Comparison of ENCODE assay signal across 8 cellular contexts in the genomic region with DNA sequence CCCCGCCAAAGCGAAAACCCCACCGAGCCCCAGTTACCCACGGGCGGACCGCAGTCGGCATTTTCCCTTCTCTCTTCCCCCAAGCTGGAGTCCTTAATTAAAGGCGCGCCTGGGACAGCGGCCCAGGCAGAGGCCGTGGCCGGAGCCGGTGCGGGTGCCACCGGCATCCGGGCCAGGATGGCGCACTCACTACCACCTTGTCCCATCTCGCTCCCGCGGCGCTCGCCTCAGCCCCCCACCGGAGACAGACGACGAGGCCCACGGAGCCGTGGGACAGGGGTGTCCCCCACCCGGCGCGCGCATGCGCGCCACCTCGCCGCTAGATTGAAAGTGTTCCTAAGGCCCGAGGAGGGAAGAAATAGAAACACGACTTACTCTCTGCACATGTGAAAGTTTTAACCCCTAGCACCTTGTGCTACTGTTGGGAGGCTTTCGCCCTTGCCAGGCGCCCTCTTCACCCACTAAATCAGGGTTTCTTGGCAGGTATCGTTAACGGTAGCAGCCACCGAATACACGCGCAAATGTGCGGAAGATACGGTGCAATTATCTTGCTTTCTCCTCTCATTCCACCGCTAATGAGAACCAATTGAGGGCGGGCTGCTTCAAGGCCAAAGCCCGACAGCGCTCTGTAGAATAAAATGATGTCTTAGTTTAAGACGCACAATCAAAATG.
A peak's percentile ranks its signal among the peaks of the same experiment; 100 is the strongest.
DNase-seq lines count a peak whose midpoint lies in the region; ATAC-seq and TF ChIP-seq lines count a peak whose summit lies in the region.

No MANE protein-coding gene starts in this region.

- DNase-seq in AG08396 (ENCODE audit: low spot score), result peak; percentile 15
- peak; percentile 33 to 52 (median 35) for DNase-seq in Peyer's patch
- peak; percentile 36 for DNase-seq in astrocyte of the hippocampus (ENCODE audit: low read depth, low spot score)
- DNase-seq in immature natural killer cell, result peak; percentile 40 to 49 (median 48)
- DNase-seq in stimulated activated CD4-positive, alpha-beta T cell treated with anti-CD3 and anti-CD28 coated beads, Interleukin-15, amount 100 ng/mL, for 24 hours, result peak; percentile 48
- no peak for DNase-seq in mesenteric fat pad (ENCODE audit: low spot score)
- no peak for DNase-seq in NOMO-1 treated with DMSO at 0.1 percent for 48 hours (lab: John Stamatoyannopoulos, UW; ENCODE audit: unreplicated experiment)

- no peaks in the 10 kb centered on the region for H3K36me3 ChIP-seq in Peyer's patch

- H3K9me3 Mint-ChIP-seq in immature natural killer cell, result peaks cover 0 to 2% (median 0%) of the 10 kb centered on the region in 6 donors

- no peak overlapping the region for H3K27ac ChIP-seq in Peyer's patch

- H3K4me3 Mint-ChIP-seq in immature natural killer cell, result peak overlapping the region; percentile 93 to 95 (median 94)

- H3K9me3 ChIP-seq in Peyer's patch, result no peaks in the 10 kb centered on the region

- H3K27ac Mint-ChIP-seq in immature natural killer cell, result peak overlapping the region; percentile 40 to 84 (median 75)

- peak overlapping the region; percentile 39 to 52 (median 48) for H3K4me3 ChIP-seq in Peyer's patch

- H3K36me3 Mint-ChIP-seq in immature natural killer cell, result no peaks in the 10 kb centered on the region

- no peak for TF ChIP-seq POLR2A in Peyer's patch (IDR thresholded peaks at IDR 0.05)

- ATAC-seq in GM21390 (IDR thresholded peaks at IDR 0.05; ENCODE audit: unreplicated experiment), result peak; percentile 59

- peaks cover 16 to 28% of the 10 kb centered on the region in 2 donors for H3K4me1 Mint-ChIP-seq in immature natural killer cell

- TF ChIP-seq CTCF in Peyer's patch (IDR thresholded peaks at IDR 0.05), result no peak

- no peaks in the 10 kb centered on the region for H3K4me1 ChIP-seq in Peyer's patch

- H3K27me3 ChIP-seq in Peyer's patch, result no peaks in the 10 kb centered on the region

- H3K27me3 Mint-ChIP-seq in immature natural killer cell (ENCODE audit: low read depth in 3 of 3), result peaks cover 2 to 13% (median 4%) of the 10 kb centered on the region in 3 donors

Comparison
In these comparisons a context has a peak if more than half of its experiments do, and no peak if none do; other contexts are left out.
1. DNase-seq: peak in AG08396 (single experiment), Peyer's patch (3 of 3), astrocyte of the hippocampus (single experiment), immature natural killer cell (3 of 3) and stimulated activated CD4-positive, alpha-beta T cell treated with anti-CD3 and anti-CD28 coated beads, Interleukin-15, amount 100 ng/mL, for 24 hours (single experiment); none in mesenteric fat pad (single experiment) and NOMO-1 treated with DMSO at 0.1 percent for 48 hours (single experiment).